Comparison of ENCODE assay signal across 27 cellular contexts in the genomic region with DNA sequence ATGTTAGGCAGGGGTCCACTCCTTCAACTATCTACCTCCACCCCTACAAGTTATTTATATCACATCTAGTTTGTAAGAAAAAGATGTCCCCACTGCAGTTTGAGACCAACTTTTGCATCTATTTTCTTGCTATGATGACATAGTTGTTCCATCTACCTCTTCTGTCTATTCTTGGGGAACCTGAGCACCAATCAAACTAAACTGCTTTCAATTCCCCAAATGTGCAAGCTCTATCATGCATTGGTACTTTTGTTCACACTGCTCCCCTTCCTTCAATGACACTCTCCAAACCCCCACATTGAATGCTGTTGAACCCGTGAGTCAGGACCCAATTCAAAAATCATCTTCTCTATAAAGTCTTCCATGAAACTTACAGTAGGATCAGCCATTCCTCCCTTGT. TPM values are rescaled to one million over a fixed set of nuclear protein-coding genes. Genes with fewer than 3 reads are reported as not detected.
"Had no signal": no experiment of that assay in that cellular context is flagged by ENCODE, and none has a peak within 500 bp of the region (broad histone marks: within the 10 kb centered on the region; RNA-seq: fewer than 3 reads in every experiment).

No MANE protein-coding gene starts in this region.

- H3K4me1 ChIP-seq: esophagus squamous epithelium, left lung, sigmoid colon, transverse colon, upper lobe of right lung, uterus had no signal

- H3K36me3 ChIP-seq: esophagus squamous epithelium, heart right ventricle, left lung, ovary, sigmoid colon, spleen, thoracic aorta, transverse colon, upper lobe of right lung, uterus had no signal

- FAIRE-seq: endometrium, islet of Langerhans had no signal

- H3K4me3 Mint-ChIP-seq: effector memory CD8-positive, alpha-beta T cell; natural killer cell; stimulated activated memory B cell treated with anti-CD40 and anti-IgM and Interleukin-4, amounts not matched to agents 10 μg/mL and 1 μg/mL and 100 μg/mL, for 72 hours; stimulated activated naive CD8-positive, alpha-beta T cell treated with anti-CD3 and anti-CD28 coated beads, Interleukin-15, Interleukin-2, amounts not matched to agents 100 ng/mL and 50 ng/mL, for 24 hours had no signal

- H3K27me3 ChIP-seq: esophagus squamous epithelium, left lung, ovary, sigmoid colon, transverse colon, upper lobe of right lung, uterus had no signal

- H3K27ac Mint-ChIP-seq: effector memory CD8-positive, alpha-beta T cell; natural killer cell; stimulated activated memory B cell treated with anti-CD40 and anti-IgM and Interleukin-4, amounts not matched to agents 10 μg/mL and 1 μg/mL and 100 μg/mL, for 72 hours; stimulated activated naive CD8-positive, alpha-beta T cell treated with anti-CD3 and anti-CD28 coated beads, Interleukin-15, Interleukin-2, amounts not matched to agents 100 ng/mL and 50 ng/mL, for 24 hours had no signal

- ATAC-seq: effector memory CD8-positive, alpha-beta T cell; left lung; natural killer cell; psoas muscle; stimulated activated memory B cell treated with anti-CD40 and anti-IgM and Interleukin-4, amounts not matched to agents 10 μg/mL and 1 μg/mL and 100 μg/mL, for 72 hours; upper lobe of right lung had no signal

- DNase-seq: dermis blood vessel endothelial cell; effector memory CD8-positive, alpha-beta T cell; esophagus squamous epithelium; foreskin melanocyte; glutamatergic neuron; hippocampal formation; left lung; mammary epithelial cell; natural killer cell; occipital lobe; ovary; posterior cingulate gyrus; psoas muscle; sigmoid colon; spleen; stimulated activated CD4-positive, alpha-beta T cell treated with anti-CD3 and anti-CD28 coated beads, Interleukin-4, amount 100 ng/mL, for 4 hours; transverse colon; upper lobe of right lung; uterus had no signal

- H3K36me3 Mint-ChIP-seq: natural killer cell; stimulated activated memory B cell treated with anti-CD40 and anti-IgM and Interleukin-4, amounts not matched to agents 10 μg/mL and 1 μg/mL and 100 μg/mL, for 72 hours had no signal

- H3K27me3 Mint-ChIP-seq: effector memory CD8-positive, alpha-beta T cell had no signal

- H3K4me3 ChIP-seq: coronary artery, esophagus squamous epithelium, heart right ventricle, left lung, ovary, psoas muscle, sigmoid colon, spleen, thoracic aorta, transverse colon, upper lobe of right lung, uterus had no signal

- H3K9me3 ChIP-seq: esophagus squamous epithelium, heart right ventricle, left lung, ovary, psoas muscle, sigmoid colon, spleen, thoracic aorta, transverse colon, upper lobe of right lung, uterus had no signal

- H3K27ac ChIP-seq: coronary artery, esophagus squamous epithelium, heart right ventricle, left lung, ovary, psoas muscle, sigmoid colon, spleen, thoracic aorta, transverse colon, upper lobe of right lung, uterus had no signal

- H3K9me3 Mint-ChIP-seq: effector memory CD8-positive, alpha-beta T cell; natural killer cell; stimulated activated memory B cell treated with anti-CD40 and anti-IgM and Interleukin-4, amounts not matched to agents 10 μg/mL and 1 μg/mL and 100 μg/mL, for 72 hours; stimulated activated naive CD8-positive, alpha-beta T cell treated with anti-CD3 and anti-CD28 coated beads, Interleukin-15, Interleukin-2, amounts not matched to agents 100 ng/mL and 50 ng/mL, for 24 hours had no signal

RNA-seq across cellular contexts. Expression of a gene that starts 16.0 kb away (rescaled TPM):
- polyA plus RNA-seq: neural cell had no signal
